Comparison of ENCODE assay signal across 26 cellular contexts in the genomic region with DNA sequence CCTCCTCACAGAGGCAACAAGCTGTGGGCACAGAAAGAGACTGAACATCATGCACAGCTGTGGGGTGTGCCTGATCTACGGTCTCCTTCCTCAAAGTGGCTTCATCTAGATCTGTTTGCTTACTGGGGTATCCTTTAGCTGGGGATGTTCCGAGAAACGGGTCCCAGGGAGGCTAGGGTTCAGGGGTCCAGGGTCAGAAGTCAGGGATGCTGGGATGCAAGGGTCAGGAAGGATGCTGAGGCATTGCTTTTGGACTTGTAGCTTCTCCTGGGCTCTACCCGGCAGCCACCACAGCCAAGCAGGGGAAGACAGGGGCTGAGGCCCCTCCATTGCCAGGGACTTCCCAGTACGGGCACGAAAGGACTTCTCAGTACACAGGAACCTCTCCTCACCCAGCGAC. TPM values are rescaled to one million over a fixed set of nuclear protein-coding genes. Genes with fewer than 3 reads are reported as not detected.
DNase-seq lines count a peak whose midpoint lies in the region; ATAC-seq, FAIRE-seq and TF ChIP-seq lines count a peak whose summit lies in the region.
"Had no signal": no experiment of that assay in that cellular context is flagged by ENCODE, and none has a peak within 500 bp of the region (broad histone marks: within the 10 kb centered on the region; RNA-seq: fewer than 3 reads in every experiment).

No MANE protein-coding gene starts in this region.

- no peaks in the 10 kb centered on the region for H3K9me3 ChIP-seq in left ventricle myocardium inferior (replicated peaks)
- H3K9me3 ChIP-seq in heart left ventricle: no peaks in the 10 kb centered on the region
- no peaks in the 10 kb centered on the region for H3K9me3 ChIP-seq in kidney (ENCODE audit: control insufficient read depth in 1 of 2, low read length in 2 of 2)
- H3K9me3 ChIP-seq: A549, BE2C, HAP-1 had no signal

- ATAC-seq in heart left ventricle: no peak
- ATAC-seq: GM23338 had no signal

- no peaks in the 10 kb centered on the region for H3K36me3 ChIP-seq in left ventricle myocardium inferior
- H3K36me3 ChIP-seq in heart left ventricle: no peaks in the 10 kb centered on the region
- H3K36me3 ChIP-seq in kidney (ENCODE audit: control insufficient read depth in 1 of 2, insufficient read depth in 2 of 2, low read length in 2 of 2): no peaks in the 10 kb centered on the region
- H3K36me3 ChIP-seq: BE2C; BLaER1 treated with 17β-estradiol and CSF1 and Interleukin-3, amounts not matched to agents 10 nM and 100 nM; HAP-1 had no signal

- H3K27ac Mint-ChIP-seq in activated CD4-positive, alpha-beta memory T cell treated with anti-CD3 and anti-CD28 coated beads for 36 hours: no peak overlapping the region
- H3K27ac Mint-ChIP-seq: CD4-positive, alpha-beta T cell; CD8-positive, alpha-beta memory T cell; GM23338; HFFc6 had no signal

- no peaks in the 10 kb centered on the region for H3K9me3 Mint-ChIP-seq in activated CD4-positive, alpha-beta memory T cell treated with anti-CD3 and anti-CD28 coated beads for 36 hours
- H3K9me3 Mint-ChIP-seq: CD4-positive, alpha-beta T cell; GM23338; HFFc6 had no signal

- DNase-seq in left ventricle myocardium inferior (no peak), heart left ventricle (no peak), kidney (peak; percentile 39), posterior vena cava (ENCODE audit: low spot score) (peak; percentile 25), caudate nucleus (lab: John Stamatoyannopoulos, UW) (no peak)
- no peak for DNase-seq in activated CD4-positive, alpha-beta memory T cell treated with anti-CD3 and anti-CD28 coated beads for 36 hours
- DNase-seq in stimulated activated naive CD4-positive, alpha-beta T cell (lab: John Stamatoyannopoulos, UW): no peak
- DNase-seq: 8988T; ACHN; AML-193; BE2C; CD4-positive, alpha-beta T cell; CD8-positive, alpha-beta memory T cell; DMS53; DMS79 treated with DMSO at 0.1 percent for 48 hours; GF-D8; HFFc6 had no signal

- intact Hi-C loops in left ventricle myocardium inferior (cut with micrococcal nuclease) (no loop called here), heart left ventricle (cut with DNase I) (no loop called here), kidney (cut with DNase I) (no loop called here), posterior vena cava (cut with DNase I) (loop anchor here in 1 of 2 donors (10.0 kb wide), 1 partner anchor 149 kb away; no protein-coding TSS in a partner anchor)
- intact Hi-C loops in activated CD4-positive, alpha-beta memory T cell treated with anti-CD3 and anti-CD28 coated beads for 36 hours (cut with micrococcal nuclease): no loop called here

- no peak overlapping the region for H3K9ac ChIP-seq in kidney (ENCODE audit: low read length in 2 of 2)
- H3K9ac ChIP-seq: BLaER1 treated with 17β-estradiol and CSF1 and Interleukin-3, amounts not matched to agents 10 nM and 100 nM had no signal

- POLR2A ChIA-PET in activated CD4-positive, alpha-beta memory T cell treated with anti-CD3 and anti-CD28 coated beads for 36 hours (lab: Charles Lee): no interaction called here

- no peaks in the 10 kb centered on the region for H3K27me3 ChIP-seq in left ventricle myocardium inferior (ENCODE audit: low read depth)
- H3K27me3 ChIP-seq in heart left ventricle: peaks cover 0 to 7% (median 0%) of the 10 kb centered on the region in 9 donors
- H3K27me3 ChIP-seq: BE2C; BLaER1 treated with 17β-estradiol and CSF1 and Interleukin-3, amounts not matched to agents 10 nM and 100 nM had no signal

- no peak for TF ChIP-seq POLR2A in heart left ventricle (IDR thresholded peaks at IDR 0.05)

- FAIRE-seq in kidney (lab: Jason Lieb, UNC): no peak
- FAIRE-seq: A549, GM12891, GM18507 had no signal

- peaks cover 16% of the 10 kb centered on the region for H3K27me3 Mint-ChIP-seq in activated CD4-positive, alpha-beta memory T cell treated with anti-CD3 and anti-CD28 coated beads for 36 hours

- TF ChIP-seq CTCF in left ventricle myocardium inferior (IDR thresholded peaks at IDR 0.05; ENCODE audit: borderline replicate concordance) (no peak), heart left ventricle (IDR thresholded peaks at IDR 0.05) (no peak), kidney (IDR thresholded peaks at IDR 0.05; ENCODE audit: borderline replicate concordance, extremely low read depth, insufficient read depth) (no peak)

- no peaks in the 10 kb centered on the region for H3K4me1 Mint-ChIP-seq in activated CD4-positive, alpha-beta memory T cell treated with anti-CD3 and anti-CD28 coated beads for 36 hours (ENCODE audit: low read depth)
- H3K4me1 Mint-ChIP-seq: CD8-positive, alpha-beta memory T cell; GM23338 had no signal

- H3K4me3 ChIP-seq in left ventricle myocardium inferior (no peak overlapping the region), heart left ventricle (no peak overlapping the region), kidney (ENCODE audit: low read length in 2 of 2) (no peak overlapping the region)
- H3K4me3 ChIP-seq: A549; BLaER1 treated with 17β-estradiol and CSF1 and Interleukin-3, amounts not matched to agents 10 nM and 100 nM; GM23338; HAP-1 had no signal

- WGBS in heart left ventricle, 4 donors: 81 to 88% (median 84%) methylated on average over 6 to 7 of the region's 7 CpGs

- H3K4me1 ChIP-seq in left ventricle myocardium inferior (peaks cover 59% of the 10 kb centered on the region), heart left ventricle (peaks cover 0 to 26% (median 8%) of the 10 kb centered on the region in 12 donors), kidney (ENCODE audit: control insufficient read depth in 1 of 2, insufficient read depth in 1 of 2, low read depth in 1 of 2, low read length in 2 of 2) (no peaks in the 10 kb centered on the region)
- H3K4me1 ChIP-seq: A549, BE2C, HAP-1 had no signal

- peak overlapping the region; percentile 30 for H3K27ac ChIP-seq in left ventricle myocardium inferior (replicated peaks)
- peak overlapping the region in 1 of 12 donors; percentile 18 for H3K27ac ChIP-seq in heart left ventricle
- no peak overlapping the region for H3K27ac ChIP-seq in kidney (ENCODE audit: low read depth in 2 of 2, low read length in 2 of 2)
- H3K27ac ChIP-seq in caudate nucleus (ENCODE audit: low read depth, low read length): no peak overlapping the region
- H3K27ac ChIP-seq: A549; BLaER1 treated with 17β-estradiol and CSF1 and Interleukin-3, amounts not matched to agents 10 nM and 100 nM had no signal

- CTCF ChIA-PET in activated CD4-positive, alpha-beta memory T cell treated with anti-CD3 and anti-CD28 coated beads for 36 hours (lab: Charles Lee): interaction anchor here (0.7 kb wide), 1 partner anchor 25 kb away, joined by 5 read pairs; no protein-coding TSS in a partner anchor

- no peaks in the 10 kb centered on the region for H3K36me3 Mint-ChIP-seq in activated CD4-positive, alpha-beta memory T cell treated with anti-CD3 and anti-CD28 coated beads for 36 hours
- H3K36me3 Mint-ChIP-seq: CD14-positive monocyte; CD8-positive, alpha-beta memory T cell had no signal

- H3K4me3 Mint-ChIP-seq in activated CD4-positive, alpha-beta memory T cell treated with anti-CD3 and anti-CD28 coated beads for 36 hours: no peak overlapping the region
- H3K4me3 Mint-ChIP-seq: CD14-positive monocyte; CD4-positive, alpha-beta T cell; CD8-positive, alpha-beta memory T cell; GM23338; HFFc6 had no signal

RNA-seq across cellular contexts. Expression of a gene that starts 6.6 kb away (rescaled TPM):
- total RNA-seq in left ventricle myocardium inferior (12.6 TPM), heart left ventricle (10 to 100 TPM in 7 of 9 donors, 1 to 10 TPM in 2; 7.3 to 85.8 (median 19.9) TPM), kidney (1.2 TPM), posterior vena cava (1 to 10 TPM; 3.5 to 5.1 TPM)
- polyA plus RNA-seq in heart left ventricle (10 to 100 TPM; 15.5 to 37.2 TPM), kidney (ENCODE audit: insufficient read depth, low read depth, low replicate concordance) (3.1 TPM)
- total RNA-seq in activated CD4-positive, alpha-beta memory T cell treated with anti-CD3 and anti-CD28 coated beads for 36 hours: not detected
- total RNA-seq: CD4-positive, alpha-beta T cell; CD8-positive, alpha-beta memory T cell; G401; GM23338; H4; HFFc6 had no signal
- polyA plus RNA-seq: A549; CD14-positive monocyte; CD8-positive, alpha-beta memory T cell; GM23338 had no signal

RNA-seq across cellular contexts. Expression of a gene that starts 20.6 kb away (rescaled TPM):
- total RNA-seq in left ventricle myocardium inferior: 35.2 TPM
- total RNA-seq in heart left ventricle: 10 to 100 TPM; 13.8 to 70.2 (median 25.3) TPM
- polyA plus RNA-seq in heart left ventricle: 10 to 100 TPM; 40.0 to 45.4 TPM
- 5.8 TPM for total RNA-seq in kidney
- polyA plus RNA-seq in kidney (ENCODE audit: insufficient read depth, low read depth, low replicate concordance): 3.2 TPM
- 10 to 100 TPM in 1 of 2 donors, 1 to 10 TPM in 1; 8.5 to 10.2 TPM for total RNA-seq in posterior vena cava
- total RNA-seq in activated CD4-positive, alpha-beta memory T cell treated with anti-CD3 and anti-CD28 coated beads for 36 hours: under 1 TPM; 0.41 to 0.62 TPM
- polyA plus RNA-seq: CD14-positive monocyte; CD8-positive, alpha-beta memory T cell had no signal

RNA-seq across cellular contexts. Expression of a gene that starts 53.8 kb away (rescaled TPM):
- total RNA-seq in left ventricle myocardium inferior (12.1 TPM), heart left ventricle (10 to 100 TPM; 10.4 to 22.3 (median 15.4) TPM), kidney (1.2 TPM), posterior vena cava (10 to 100 TPM; 11.4 to 15.5 TPM)
- polyA plus RNA-seq in heart left ventricle (10 to 100 TPM in 1 of 2 donors, 1 to 10 TPM in 1; 6.7 to 12.8 TPM), kidney (ENCODE audit: insufficient read depth, low read depth, low replicate concordance) (2.7 TPM)
- total RNA-seq in activated CD4-positive, alpha-beta memory T cell treated with anti-CD3 and anti-CD28 coated beads for 36 hours: 1 to 10 TPM; 1.8 to 2.0 TPM
- polyA plus RNA-seq: CD14-positive monocyte had no signal

Comparison
In these comparisons a context has a peak if more than half of its experiments do, and no peak if none do; other contexts are left out.
1. DNase-seq: peak in kidney (single experiment) and posterior vena cava (single experiment); none in left ventricle myocardium inferior (single experiment), heart left ventricle (0 of 5), activated CD4-positive, alpha-beta memory T cell treated with anti-CD3 and anti-CD28 coated beads for 36 hours (single experiment), stimulated activated naive CD4-positive, alpha-beta T cell (0 of 6) and caudate nucleus (0 of 61).